In genomic region chr21:45848352-45848751, GRCh38 we compare ENCODE assay signal across 26 cellular contexts.
"Had no signal": no experiment of that assay in that cellular context is flagged by ENCODE, and none has a peak within 500 bp of the region (broad histone marks: within the 10 kb centered on the region; RNA-seq: fewer than 3 reads in every experiment).

No MANE protein-coding gene starts in this region.

- H3K9me3 Mint-ChIP-seq: activated CD4-positive, alpha-beta T cell treated with anti-CD3 and anti-CD28 coated beads, Interleukin-2, amount 10 ng/mL, durations not matched to agents 7 days and 5 days; activated CD8-positive, alpha-beta T cell treated with anti-CD3 and anti-CD28 coated beads for 36 hours; activated naive CD4-positive, alpha-beta T cell treated with anti-CD3 and anti-CD28 coated beads, Interleukin-2, amount 50 U/mL, for 24 hours; endodermal cell; naive thymus-derived CD8-positive, alpha-beta T cell; neural crest cell had no signal

- H3K4me3 Mint-ChIP-seq: activated CD4-positive, alpha-beta T cell treated with anti-CD3 and anti-CD28 coated beads, Interleukin-2, amount 10 ng/mL, durations not matched to agents 7 days and 5 days; activated CD8-positive, alpha-beta memory T cell treated with anti-CD3 and anti-CD28 coated beads, Interleukin-2, amount 10 ng/mL, durations not matched to agents 7 days and 5 days; activated CD8-positive, alpha-beta T cell treated with anti-CD3 and anti-CD28 coated beads for 36 hours; activated naive CD4-positive, alpha-beta T cell treated with anti-CD3 and anti-CD28 coated beads, Interleukin-2, amount 50 U/mL, for 24 hours; brain; endodermal cell; naive thymus-derived CD8-positive, alpha-beta T cell; neural crest cell had no signal

- H3K4me3 ChIP-seq: cardiac muscle cell, heart left ventricle, left lung, lower lobe of right lung, psoas muscle, suprapubic skin, tibial artery, upper lobe of right lung had no signal

- DNase-seq: activated CD4-positive, alpha-beta T cell treated with anti-CD3 and anti-CD28 coated beads, Interleukin-2, amount 10 ng/mL, durations not matched to agents 7 days and 5 days; activated CD4-positive, CD25-positive, alpha-beta regulatory T cell treated with anti-CD3 and anti-CD28 coated beads, Interleukin-2, amount 50 U/mL, for 72 hours; activated CD8-positive, alpha-beta memory T cell treated with anti-CD3 and anti-CD28 coated beads, Interleukin-2, amount 10 ng/mL, durations not matched to agents 7 days and 5 days; activated CD8-positive, alpha-beta T cell treated with anti-CD3 and anti-CD28 coated beads for 36 hours; anterior cingulate cortex; heart left ventricle; kidney glomerular epithelial cell; left lung; lower lobe of right lung; mesenchymal stem cell; naive thymus-derived CD8-positive, alpha-beta T cell; occipital lobe; psoas muscle; stimulated activated CD4-positive, alpha-beta T cell treated with anti-CD3 and anti-CD28 coated beads, Interleukin-15, amount 100 ng/mL, for 24 hours; stimulated activated CD4-positive, alpha-beta T cell treated with anti-CD3 and anti-CD28 coated beads, Interleukin-2, amount 100 ng/mL, for 24 hours; stimulated activated naive CD4-positive, alpha-beta T cell; T-helper 9 cell; tibial artery; upper lobe of right lung had no signal

- H3K36me3 Mint-ChIP-seq: activated CD8-positive, alpha-beta memory T cell treated with anti-CD3 and anti-CD28 coated beads, Interleukin-2, amount 10 ng/mL, durations not matched to agents 7 days and 5 days; activated naive CD4-positive, alpha-beta T cell treated with anti-CD3 and anti-CD28 coated beads, Interleukin-2, amount 50 U/mL, for 24 hours; brain; naive thymus-derived CD8-positive, alpha-beta T cell had no signal

- H3K27ac Mint-ChIP-seq: activated CD4-positive, alpha-beta T cell treated with anti-CD3 and anti-CD28 coated beads, Interleukin-2, amount 10 ng/mL, durations not matched to agents 7 days and 5 days; activated CD8-positive, alpha-beta memory T cell treated with anti-CD3 and anti-CD28 coated beads, Interleukin-2, amount 10 ng/mL, durations not matched to agents 7 days and 5 days; activated CD8-positive, alpha-beta T cell treated with anti-CD3 and anti-CD28 coated beads for 36 hours; activated naive CD4-positive, alpha-beta T cell treated with anti-CD3 and anti-CD28 coated beads, Interleukin-2, amount 50 U/mL, for 24 hours; endodermal cell had no signal

- H3K4me1 Mint-ChIP-seq: endodermal cell had no signal

- ATAC-seq: activated CD8-positive, alpha-beta memory T cell treated with anti-CD3 and anti-CD28 coated beads, Interleukin-2, amount 10 ng/mL, durations not matched to agents 7 days and 5 days; activated CD8-positive, alpha-beta T cell treated with anti-CD3 and anti-CD28 coated beads for 36 hours; esophagus mucosa; heart left ventricle; left lung; lower lobe of right lung; naive thymus-derived CD8-positive, alpha-beta T cell; psoas muscle; upper lobe of right lung had no signal

- H3K27me3 Mint-ChIP-seq: activated CD4-positive, alpha-beta T cell treated with anti-CD3 and anti-CD28 coated beads, Interleukin-2, amount 10 ng/mL, durations not matched to agents 7 days and 5 days; activated naive CD4-positive, alpha-beta T cell treated with anti-CD3 and anti-CD28 coated beads, Interleukin-2, amount 50 U/mL, for 24 hours; brain had no signal
